Comparison of ENCODE assay signal across 1 cellular context in genomic region chr12:124667671-124668337, GRCh38.
TF ChIP-seq lines count a peak whose summit lies in the region.

No MANE protein-coding gene starts in this region.

TF ChIP-seq in GM23338, 12 proteins besides CTCF, POLR2A, EP300 and RAD21 (continued from another document):
- TF ChIP-seq, protein P1, sequence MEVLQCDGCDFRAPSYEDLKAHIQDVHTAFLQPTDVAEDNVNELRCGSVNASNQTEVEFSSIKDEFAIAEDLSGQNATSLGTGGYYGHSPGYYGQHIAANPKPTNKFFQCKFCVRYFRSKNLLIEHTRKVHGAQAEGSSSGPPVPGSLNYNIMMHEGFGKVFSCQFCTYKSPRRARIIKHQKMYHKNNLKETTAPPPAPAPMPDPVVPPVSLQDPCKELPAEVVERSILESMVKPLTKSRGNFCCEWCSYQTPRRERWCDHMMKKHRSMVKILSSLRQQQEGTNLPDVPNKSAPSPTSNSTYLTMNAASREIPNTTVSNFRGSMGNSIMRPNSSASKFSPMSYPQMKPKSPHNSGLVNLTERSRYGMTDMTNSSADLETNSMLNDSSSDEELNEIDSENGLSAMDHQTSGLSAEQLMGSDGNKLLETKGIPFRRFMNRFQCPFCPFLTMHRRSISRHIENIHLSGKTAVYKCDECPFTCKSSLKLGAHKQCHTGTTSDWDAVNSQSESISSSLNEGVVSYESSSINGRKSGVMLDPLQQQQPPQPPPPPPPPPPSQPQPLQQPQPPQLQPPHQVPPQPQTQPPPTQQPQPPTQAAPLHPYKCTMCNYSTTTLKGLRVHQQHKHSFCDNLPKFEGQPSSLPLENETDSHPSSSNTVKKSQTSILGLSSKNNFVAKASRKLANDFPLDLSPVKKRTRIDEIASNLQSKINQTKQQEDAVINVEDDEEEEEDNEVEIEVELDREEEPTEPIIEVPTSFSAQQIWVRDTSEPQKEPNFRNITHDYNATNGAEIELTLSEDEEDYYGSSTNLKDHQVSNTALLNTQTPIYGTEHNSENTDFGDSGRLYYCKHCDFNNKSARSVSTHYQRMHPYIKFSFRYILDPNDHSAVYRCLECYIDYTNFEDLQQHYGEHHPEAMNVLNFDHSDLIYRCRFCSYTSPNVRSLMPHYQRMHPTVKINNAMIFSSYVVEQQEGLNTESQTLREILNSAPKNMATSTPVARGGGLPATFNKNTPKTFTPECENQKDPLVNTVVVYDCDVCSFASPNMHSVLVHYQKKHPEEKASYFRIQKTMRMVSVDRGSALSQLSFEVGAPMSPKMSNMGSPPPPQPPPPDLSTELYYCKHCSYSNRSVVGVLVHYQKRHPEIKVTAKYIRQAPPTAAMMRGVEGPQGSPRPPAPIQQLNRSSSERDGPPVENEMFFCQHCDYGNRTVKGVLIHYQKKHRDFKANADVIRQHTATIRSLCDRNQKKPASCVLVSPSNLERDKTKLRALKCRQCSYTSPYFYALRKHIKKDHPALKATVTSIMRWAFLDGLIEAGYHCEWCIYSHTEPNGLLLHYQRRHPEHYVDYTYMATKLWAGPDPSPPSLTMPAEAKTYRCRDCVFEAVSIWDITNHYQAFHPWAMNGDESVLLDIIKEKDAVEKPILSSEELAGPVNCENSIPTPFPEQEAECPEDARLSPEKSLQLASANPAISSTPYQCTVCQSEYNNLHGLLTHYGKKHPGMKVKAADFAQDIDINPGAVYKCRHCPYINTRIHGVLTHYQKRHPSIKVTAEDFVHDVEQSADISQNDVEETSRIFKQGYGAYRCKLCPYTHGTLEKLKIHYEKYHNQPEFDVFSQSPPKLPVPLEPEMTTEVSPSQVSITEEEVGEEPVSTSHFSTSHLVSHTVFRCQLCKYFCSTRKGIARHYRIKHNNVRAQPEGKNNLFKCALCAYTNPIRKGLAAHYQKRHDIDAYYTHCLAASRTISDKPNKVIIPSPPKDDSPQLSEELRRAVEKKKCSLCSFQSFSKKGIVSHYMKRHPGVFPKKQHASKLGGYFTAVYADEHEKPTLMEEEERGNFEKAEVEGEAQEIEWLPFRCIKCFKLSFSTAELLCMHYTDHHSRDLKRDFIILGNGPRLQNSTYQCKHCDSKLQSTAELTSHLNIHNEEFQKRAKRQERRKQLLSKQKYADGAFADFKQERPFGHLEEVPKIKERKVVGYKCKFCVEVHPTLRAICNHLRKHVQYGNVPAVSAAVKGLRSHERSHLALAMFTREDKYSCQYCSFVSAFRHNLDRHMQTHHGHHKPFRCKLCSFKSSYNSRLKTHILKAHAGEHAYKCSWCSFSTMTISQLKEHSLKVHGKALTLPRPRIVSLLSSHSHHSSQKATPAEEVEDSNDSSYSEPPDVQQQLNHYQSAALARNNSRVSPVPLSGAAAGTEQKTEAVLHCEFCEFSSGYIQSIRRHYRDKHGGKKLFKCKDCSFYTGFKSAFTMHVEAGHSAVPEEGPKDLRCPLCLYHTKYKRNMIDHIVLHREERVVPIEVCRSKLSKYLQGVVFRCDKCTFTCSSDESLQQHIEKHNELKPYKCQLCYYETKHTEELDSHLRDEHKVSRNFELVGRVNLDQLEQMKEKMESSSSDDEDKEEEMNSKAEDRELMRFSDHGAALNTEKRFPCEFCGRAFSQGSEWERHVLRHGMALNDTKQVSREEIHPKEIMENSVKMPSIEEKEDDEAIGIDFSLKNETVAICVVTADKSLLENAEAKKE (CRISPR knock-in tag; IDR thresholded peaks at IDR 0.05) = no peak
- TF ChIP-seq, protein P2, sequence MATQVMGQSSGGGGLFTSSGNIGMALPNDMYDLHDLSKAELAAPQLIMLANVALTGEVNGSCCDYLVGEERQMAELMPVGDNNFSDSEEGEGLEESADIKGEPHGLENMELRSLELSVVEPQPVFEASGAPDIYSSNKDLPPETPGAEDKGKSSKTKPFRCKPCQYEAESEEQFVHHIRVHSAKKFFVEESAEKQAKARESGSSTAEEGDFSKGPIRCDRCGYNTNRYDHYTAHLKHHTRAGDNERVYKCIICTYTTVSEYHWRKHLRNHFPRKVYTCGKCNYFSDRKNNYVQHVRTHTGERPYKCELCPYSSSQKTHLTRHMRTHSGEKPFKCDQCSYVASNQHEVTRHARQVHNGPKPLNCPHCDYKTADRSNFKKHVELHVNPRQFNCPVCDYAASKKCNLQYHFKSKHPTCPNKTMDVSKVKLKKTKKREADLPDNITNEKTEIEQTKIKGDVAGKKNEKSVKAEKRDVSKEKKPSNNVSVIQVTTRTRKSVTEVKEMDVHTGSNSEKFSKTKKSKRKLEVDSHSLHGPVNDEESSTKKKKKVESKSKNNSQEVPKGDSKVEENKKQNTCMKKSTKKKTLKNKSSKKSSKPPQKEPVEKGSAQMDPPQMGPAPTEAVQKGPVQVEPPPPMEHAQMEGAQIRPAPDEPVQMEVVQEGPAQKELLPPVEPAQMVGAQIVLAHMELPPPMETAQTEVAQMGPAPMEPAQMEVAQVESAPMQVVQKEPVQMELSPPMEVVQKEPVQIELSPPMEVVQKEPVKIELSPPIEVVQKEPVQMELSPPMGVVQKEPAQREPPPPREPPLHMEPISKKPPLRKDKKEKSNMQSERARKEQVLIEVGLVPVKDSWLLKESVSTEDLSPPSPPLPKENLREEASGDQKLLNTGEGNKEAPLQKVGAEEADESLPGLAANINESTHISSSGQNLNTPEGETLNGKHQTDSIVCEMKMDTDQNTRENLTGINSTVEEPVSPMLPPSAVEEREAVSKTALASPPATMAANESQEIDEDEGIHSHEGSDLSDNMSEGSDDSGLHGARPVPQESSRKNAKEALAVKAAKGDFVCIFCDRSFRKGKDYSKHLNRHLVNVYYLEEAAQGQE (IDR thresholded peaks at IDR 0.05; ENCODE audit: unreplicated experiment) = no peak
- TF ChIP-seq CREB1 (CRISPR knock-in tag; IDR thresholded peaks at IDR 0.05; ENCODE audit: low read depth) (no peak), EZH2phosphoT487 (IDR thresholded peaks at IDR 0.05; ENCODE audit: unreplicated experiment) (no peak)
